In genomic region chr1:201361652-201362504, GRCh38 we compare ENCODE assay signal across 8 cellular contexts. TPM values are rescaled to one million over a fixed set of nuclear protein-coding genes. Genes with fewer than 3 reads are reported as not detected.
DNase-seq lines count a peak whose midpoint lies in the region; ATAC-seq lines count a peak whose summit lies in the region.

No MANE protein-coding gene starts in this region.

- DNase-seq in activated CD8-positive, alpha-beta memory T cell treated with anti-CD3 and anti-CD28 coated beads for 24 hours: peak; percentile 65
- DNase-seq in activated CD8-positive, alpha-beta memory T cell treated with anti-CD3 and anti-CD28 coated beads, Interleukin-2, amount 50 U/mL, for 4 hours: no peak
- DNase-seq in M059J (ENCODE audit: low read depth) (peak; percentile 36), glomerular visceral epithelial cell (ENCODE audit: extremely low spot score) (peak; percentile 63), renal cortical epithelial cell (ENCODE audit: low read depth) (peak; percentile 9), ureter (ENCODE audit: low spot score) (no peak)
- DNase-seq in activated CD4-positive, alpha-beta memory T cell treated with anti-CD3 and anti-CD28 coated beads, Interleukin-2, amount 10 ng/mL, durations not matched to agents 7 days and 5 days: peak; percentile 25

- no peak overlapping the region for H3K4me3 Mint-ChIP-seq in activated CD4-positive, alpha-beta memory T cell treated with anti-CD3 and anti-CD28 coated beads, Interleukin-2, amount 10 ng/mL, durations not matched to agents 7 days and 5 days

- POLR2A ChIA-PET in activated CD4-positive, alpha-beta memory T cell treated with anti-CD3 and anti-CD28 coated beads, Interleukin-2, amount 10 ng/mL, durations not matched to agents 7 days and 5 days (lab: Charles Lee): no interaction called here

- no peaks in the 10 kb centered on the region for H3K9me3 Mint-ChIP-seq in activated CD4-positive, alpha-beta memory T cell treated with anti-CD3 and anti-CD28 coated beads, Interleukin-2, amount 10 ng/mL, durations not matched to agents 7 days and 5 days

- H3K27ac Mint-ChIP-seq in activated CD4-positive, alpha-beta memory T cell treated with anti-CD3 and anti-CD28 coated beads, Interleukin-2, amount 10 ng/mL, durations not matched to agents 7 days and 5 days: no peak overlapping the region

- no peaks in the 10 kb centered on the region for H3K36me3 Mint-ChIP-seq in activated CD4-positive, alpha-beta memory T cell treated with anti-CD3 and anti-CD28 coated beads, Interleukin-2, amount 10 ng/mL, durations not matched to agents 7 days and 5 days (ENCODE audit: low read depth)

- CTCF ChIA-PET in activated CD4-positive, alpha-beta memory T cell treated with anti-CD3 and anti-CD28 coated beads, Interleukin-2, amount 10 ng/mL, durations not matched to agents 7 days and 5 days (lab: Charles Lee): interaction anchor here (1.0 to 2.0 kb wide), 8 partner anchors 12 to 108 kb away, joined by 3 to 7 read pairs (median 5); no protein-coding TSS in a partner anchor

- no peaks in the 10 kb centered on the region for H3K4me1 Mint-ChIP-seq in activated CD4-positive, alpha-beta memory T cell treated with anti-CD3 and anti-CD28 coated beads, Interleukin-2, amount 10 ng/mL, durations not matched to agents 7 days and 5 days

- peaks cover 5% of the 10 kb centered on the region for H3K27me3 Mint-ChIP-seq in activated CD4-positive, alpha-beta memory T cell treated with anti-CD3 and anti-CD28 coated beads, Interleukin-2, amount 10 ng/mL, durations not matched to agents 7 days and 5 days

- ATAC-seq in activated CD4-positive, CD25-positive, alpha-beta regulatory T cell treated with anti-CD3 and anti-CD28 coated beads, Interleukin-2, amount 50 U/mL, for 24 hours: no peak

RNA-seq across cellular contexts. Expression of gene TNNT2, which starts 15.6 kb away (rescaled TPM):
- total RNA-seq in M059J (2014; rRNA removed; shearing (Covaris generic)): not detected in 2 replicates
- total RNA-seq in activated CD4-positive, alpha-beta memory T cell treated with anti-CD3 and anti-CD28 coated beads, Interleukin-2, amount 10 ng/mL, durations not matched to agents 7 days and 5 days: not detected
- total RNA-seq in renal cortical epithelial cell: 0.25 and 0.69 TPM in 2 replicates
- total RNA-seq in ureter: 1.4 TPM

RNA-seq across cellular contexts. Expression of gene LAD1, which starts 37.2 kb away (rescaled TPM):
- 0.07 TPM in 1 of 2 replicates, not detected in the other for total RNA-seq in M059J (2014; rRNA removed; shearing (Covaris generic))
- not detected for total RNA-seq in activated CD4-positive, alpha-beta memory T cell treated with anti-CD3 and anti-CD28 coated beads, Interleukin-2, amount 10 ng/mL, durations not matched to agents 7 days and 5 days
- 51.6 and 68.6 TPM in 2 replicates for total RNA-seq in renal cortical epithelial cell
- 186 TPM for total RNA-seq in ureter

RNA-seq across cellular contexts. Expression of gene TNNI1, which starts 59.7 kb away (rescaled TPM):
- total RNA-seq in M059J (2014; rRNA removed; shearing (Covaris generic)): not detected in 2 replicates
- total RNA-seq in activated CD4-positive, alpha-beta memory T cell treated with anti-CD3 and anti-CD28 coated beads, Interleukin-2, amount 10 ng/mL, durations not matched to agents 7 days and 5 days: not detected
- total RNA-seq in renal cortical epithelial cell: under 0.01 TPM in 1 of 2 replicates, not detected in the other
- 0.23 TPM for total RNA-seq in ureter

Comparison
In these comparisons a context has a peak if more than half of its experiments do, and no peak if none do; other contexts are left out.
1. DNase-seq: peak in activated CD8-positive, alpha-beta memory T cell treated with anti-CD3 and anti-CD28 coated beads for 24 hours (single experiment), M059J (single experiment), activated CD4-positive, alpha-beta memory T cell treated with anti-CD3 and anti-CD28 coated beads, Interleukin-2, amount 10 ng/mL, durations not matched to agents 7 days and 5 days (single experiment), glomerular visceral epithelial cell (single experiment) and renal cortical epithelial cell (single experiment); none in activated CD8-positive, alpha-beta memory T cell treated with anti-CD3 and anti-CD28 coated beads, Interleukin-2, amount 50 U/mL, for 4 hours (single experiment) and ureter (single experiment).
2. RNA of gene LAD1, which starts 37.2 kb away (total RNA-seq): 186 TPM in ureter (single experiment) and 51.6 to 68.6 TPM in renal cortical epithelial cell; 0.07 TPM in M059J and not detected in activated CD4-positive, alpha-beta memory T cell treated with anti-CD3 and anti-CD28 coated beads, Interleukin-2, amount 10 ng/mL, durations not matched to agents 7 days and 5 days; every median in the first group is over 10 times any median in the second.